8 cellular contexts compared by ENCODE assay signal in genomic region chr12:12717586-12718381, GRCh38. TPM values are rescaled to one million over a fixed set of nuclear protein-coding genes. Genes with fewer than 3 reads are reported as not detected.
A peak's percentile ranks its signal among the peaks of the same experiment; 100 is the strongest.
DNase-seq lines count a peak whose midpoint lies in the region; ATAC-seq and TF ChIP-seq lines count a peak whose summit lies in the region.

No MANE protein-coding gene starts in this region.

- H3K4me3 ChIP-seq in SU-DHL-6 (ENCODE audit: insufficient read depth, low read length, poor library complexity, severe bottlenecking) (peak overlapping the region; percentile 88), mesodermal cell (ENCODE audit: extremely low read depth, insufficient read depth, low read length, poor library complexity, severe bottlenecking) (peak overlapping the region; percentile 95), upper lobe of right lung (peak overlapping the region; percentile 90)

- H3K4me2 ChIP-seq in SU-DHL-6 (ENCODE audit: low read depth, low read length, poor library complexity, severe bottlenecking), result peak overlapping the region; percentile 89

- peaks cover 25% of the 10 kb centered on the region for H3F3A ChIP-seq in SU-DHL-6 (ENCODE audit: insufficient read depth)

- no peaks in the 10 kb centered on the region for H3K27me3 ChIP-seq in SU-DHL-6 (ENCODE audit: low read length)
- no peaks in the 10 kb centered on the region for H3K27me3 ChIP-seq in upper lobe of right lung

- no peaks in the 10 kb centered on the region for H3K27me3 Mint-ChIP-seq in effector memory CD8-positive, alpha-beta T cell

- peaks cover 41% of the 10 kb centered on the region for H3K4me1 ChIP-seq in mesodermal cell (ENCODE audit: control insufficient read depth, insufficient read depth, low read length, poor library complexity, severe bottlenecking)
- peaks cover 49% of the 10 kb centered on the region for H3K4me1 ChIP-seq in upper lobe of right lung

- H3K36me3 ChIP-seq in SU-DHL-6 (ENCODE audit: low read length) (peaks cover 17% of the 10 kb centered on the region; the same call in 1 of the 2 replicates), mesodermal cell (ENCODE audit: control insufficient read depth, insufficient read depth, low read length) (peaks cover 30% of the 10 kb centered on the region), upper lobe of right lung (peaks cover 32% of the 10 kb centered on the region)

- peak; percentile 44 for DNase-seq in activated gamma-delta T cell (lab: John Stamatoyannopoulos, UW)
- DNase-seq in activated gamma-delta T cell treated with Interleukin-2 at 50 U/mL for 16 hours, result no peak
- no peak for DNase-seq in effector memory CD8-positive, alpha-beta T cell
- peak; percentile 71 for DNase-seq in upper lobe of right lung
- no peak for DNase-seq in NCI-H1436 treated with DMSO at 0.1 percent for 48 hours (lab: John Stamatoyannopoulos, UW)

- H3K9me3 ChIP-seq in SU-DHL-6 (ENCODE audit: insufficient read depth, low read length), result no peaks in the 10 kb centered on the region
- no peaks in the 10 kb centered on the region for H3K9me3 ChIP-seq in mesodermal cell (ENCODE audit: control insufficient read depth, low read length)
- H3K9me3 ChIP-seq in upper lobe of right lung, result no peaks in the 10 kb centered on the region

- H3K9me2 ChIP-seq in SU-DHL-6 (replicated peaks; ENCODE audit: insufficient read depth, low read length), result no peaks in the 10 kb centered on the region

- WGBS in mesodermal cell (ENCODE audit: insufficient coverage in 2 of 2), 2 experiments, result 0 to 1% methylated on average over 60 of the region's 62 CpGs

- ATAC-seq in HG03066 (IDR thresholded peaks at IDR 0.05; ENCODE audit: low read depth, unreplicated experiment) (peak; percentile 8), upper lobe of right lung (peak; percentile 30)
- ATAC-seq in effector memory CD8-positive, alpha-beta T cell (replicated peaks), result no peak

- H3K36me3 Mint-ChIP-seq in effector memory CD8-positive, alpha-beta T cell (ENCODE audit: insufficient read depth), result peaks cover 88% of the 10 kb centered on the region

- peaks cover 46 to 63% of the 10 kb centered on the region in 2 donors for H3K4me1 Mint-ChIP-seq in effector memory CD8-positive, alpha-beta T cell (ENCODE audit: low read depth in 2 of 2)

- TF ChIP-seq CTCF in SU-DHL-6 (IDR thresholded peaks at IDR 0.05; ENCODE audit: insufficient read depth, low read length, poor library complexity, severe bottlenecking) (no peak), upper lobe of right lung (IDR thresholded peaks at IDR 0.05) (no peak)

- peak overlapping the region; percentile 64 for H2AFZ ChIP-seq in SU-DHL-6 (ENCODE audit: low read depth, low read length, severe bottlenecking)

- H3K27ac ChIP-seq in SU-DHL-6 (ENCODE audit: low read depth, low read length), result peak overlapping the region; percentile 52
- H3K27ac ChIP-seq in mesodermal cell (ENCODE audit: low read depth, low read length, severe bottlenecking), result peak overlapping the region; percentile 85
- H3K27ac ChIP-seq in upper lobe of right lung, result peak overlapping the region; percentile 99

- H3K9ac ChIP-seq in SU-DHL-6 (ENCODE audit: low read length), result peak overlapping the region; percentile 88

- intact Hi-C loops in upper lobe of right lung (cut with DNase I), result no loop called here

- peaks cover 19% of the 10 kb centered on the region; the same call in 1 of the 2 replicates for H3K79me2 ChIP-seq in SU-DHL-6 (ENCODE audit: insufficient read depth, low read length)

- peaks cover 4% of the 10 kb centered on the region; the same call in 1 of the 2 replicates for H4K20me1 ChIP-seq in SU-DHL-6 (ENCODE audit: low read depth, low read length)

- H3K27ac Mint-ChIP-seq in effector memory CD8-positive, alpha-beta T cell, result peak overlapping the region; percentile 100

- no peaks in the 10 kb centered on the region for H3K9me3 Mint-ChIP-seq in effector memory CD8-positive, alpha-beta T cell

- peak overlapping the region; percentile 99 for H3K4me3 Mint-ChIP-seq in effector memory CD8-positive, alpha-beta T cell

RNA-seq across cellular contexts. Expression of gene CDKN1B, which starts 0.6 kb away (rescaled TPM):
- polyA plus RNA-seq in mesodermal cell (2013, experiment 1 of 2), result 39.8 TPM
- polyA plus RNA-seq in mesodermal cell (2013, experiment 2 of 2), result 35.8 TPM
- 51.4 TPM for total RNA-seq in upper lobe of right lung

RNA-seq across cellular contexts. Expression of gene GPR19, which starts 21.8 kb away (rescaled TPM):
- polyA plus RNA-seq in mesodermal cell (2013, experiment 1 of 2), result 10.7 TPM
- polyA plus RNA-seq in mesodermal cell (2013, experiment 2 of 2), result 9.6 TPM
- total RNA-seq in upper lobe of right lung, result not detected

Comparison
In these comparisons a context has a peak if more than half of its experiments do, and no peak if none do; other contexts are left out.
1. DNase-seq: peak in activated gamma-delta T cell (single experiment) and upper lobe of right lung (single experiment); none in activated gamma-delta T cell treated with Interleukin-2 at 50 U/mL for 16 hours (single experiment), effector memory CD8-positive, alpha-beta T cell (0 of 3) and NCI-H1436 treated with DMSO at 0.1 percent for 48 hours (single experiment).
2. Peak in every context shown above with its lines, with median percentiles within 50 percentile points of each other: H3K27ac ChIP-seq and H3K4me3 ChIP-seq.